8 cellular contexts compared by ENCODE assay signal in genomic region chr3:136075218-136075808, GRCh38.
DNase-seq lines count a peak whose midpoint lies in the region; ATAC-seq, FAIRE-seq and TF ChIP-seq lines count a peak whose summit lies in the region.

No MANE protein-coding gene starts in this region.

- no peak overlapping the region for H3K4me3 ChIP-seq in astrocyte (ENCODE audit: insufficient read depth, low read depth, low read length)
- H3K4me3 ChIP-seq in right cardiac atrium (ENCODE audit: low read length), result no peak overlapping the region
- no peak overlapping the region for H3K4me3 ChIP-seq in sigmoid colon

- no peak for TF ChIP-seq POLR2A in sigmoid colon (IDR thresholded peaks at IDR 0.05)

- H3K4me2 ChIP-seq in astrocyte (ENCODE audit: low read length), result no peak overlapping the region

- H3K27me3 Mint-ChIP-seq in astrocyte (ENCODE audit: low read depth, unreplicated experiment), result no peaks in the 10 kb centered on the region

- H3K27ac ChIP-seq in 22Rv1 (no peak overlapping the region), astrocyte (ENCODE audit: low read depth, low read length) (no peak overlapping the region), right cardiac atrium (ENCODE audit: low read length) (no peak overlapping the region), sigmoid colon (peak overlapping the region in 2 of 4 donors; percentile 26 to 38)

- no peaks in the 10 kb centered on the region for H3K79me2 ChIP-seq in astrocyte (ENCODE audit: insufficient read depth, low read length)

- peak; percentile 84 for FAIRE-seq in GM18507 (lab: Jason Lieb, UNC)
- FAIRE-seq in astrocyte (lab: Jason Lieb, UNC), result peak; percentile 73

- no peak for TF ChIP-seq EP300 in sigmoid colon (IDR thresholded peaks at IDR 0.05)

- intact Hi-C loops in right cardiac atrium (cut with DNase I) (loop anchor here (5.0 to 10.0 kb wide), 5 partner anchors 119 to 937 kb away; partner anchors contain the start of genes STAG1 (in 3 of the 4), MSL2 (in 1 of the 4) and PCCB (in 1 of the 4)), sigmoid colon (cut with DNase I) (loop anchor here (2.0 to 10.0 kb wide), 3 partner anchors 117 to 937 kb away; no protein-coding TSS in a partner anchor)

- no peak for DNase-seq in GM18507 (ENCODE audit: extremely low spot score, insufficient read length, low read depth)
- DNase-seq in NCI-H187 treated with DMSO at 0.1 percent for 48 hours (lab: John Stamatoyannopoulos, UW), result peak; percentile 4
- peak; percentile 15 for DNase-seq in T1000 (lab: John Stamatoyannopoulos, UW)
- peak; percentile 48 for DNase-seq in astrocyte (ENCODE audit: low read depth)
- peak in 2 of 3 donors; percentile 57 to 85 for DNase-seq in right cardiac atrium
- peak; percentile 80 for DNase-seq in sigmoid colon

- H4K20me1 ChIP-seq in astrocyte (ENCODE audit: insufficient read depth, low read length), result no peaks in the 10 kb centered on the region

- H3K4me1 ChIP-seq in astrocyte (ENCODE audit: insufficient read depth, low read length) (peaks cover 16% of the 10 kb centered on the region), right cardiac atrium (ENCODE audit: control insufficient read depth, insufficient read depth, low read length) (peaks cover 5% of the 10 kb centered on the region), sigmoid colon (peaks cover 0 to 26% (median 12%) of the 10 kb centered on the region in 4 donors)

- no peaks in the 10 kb centered on the region for H3K9me3 Mint-ChIP-seq in astrocyte (ENCODE audit: unreplicated experiment)

- H2AFZ ChIP-seq in astrocyte (ENCODE audit: low read depth, low read length), result no peak overlapping the region

- H3K4me3 Mint-ChIP-seq in astrocyte (ENCODE audit: unreplicated experiment), result no peak overlapping the region

- H3K36me3 Mint-ChIP-seq in astrocyte (ENCODE audit: low read depth, unreplicated experiment), result no peaks in the 10 kb centered on the region

- H3K9me3 ChIP-seq in astrocyte (ENCODE audit: insufficient read depth, low read depth, low read length), result no peaks in the 10 kb centered on the region
- H3K9me3 ChIP-seq in right cardiac atrium (ENCODE audit: control insufficient read depth, low read length), result no peaks in the 10 kb centered on the region
- H3K9me3 ChIP-seq in sigmoid colon, result no peaks in the 10 kb centered on the region

- TF ChIP-seq CTCF in 22Rv1 (IDR thresholded peaks at IDR 0.05) (peak; percentile 95), astrocyte (IDR thresholded peaks at IDR 0.05; ENCODE audit: insufficient read depth, low read depth, low read length) (peak; percentile 98), sigmoid colon (IDR thresholded peaks at IDR 0.05) (peak; percentile 75 to 93 (median 84))

- H3K36me3 ChIP-seq in astrocyte (ENCODE audit: insufficient read depth, low read length) (peaks cover 3% of the 10 kb centered on the region), sigmoid colon (peaks cover 0 to 11% (median 0%) of the 10 kb centered on the region in 4 donors)

- no peak overlapping the region for H3K9ac ChIP-seq in astrocyte (ENCODE audit: low read length)

- ATAC-seq in right cardiac atrium (peak; percentile 80 to 83), HG02571 (IDR thresholded peaks at IDR 0.05; ENCODE audit: unreplicated experiment) (no peak)

- no peaks in the 10 kb centered on the region for H3K27me3 ChIP-seq in astrocyte (ENCODE audit: insufficient read depth, low read length)
- H3K27me3 ChIP-seq in right cardiac atrium (ENCODE audit: control insufficient read depth, insufficient read depth), result no peaks in the 10 kb centered on the region
- no peaks in the 10 kb centered on the region for H3K27me3 ChIP-seq in sigmoid colon

- 87% methylated on average over 1 of the region's 1 CpG for WGBS in right cardiac atrium
- 94 to 97% methylated on average over 1 of the region's 1 CpG for WGBS in sigmoid colon, 2 donors

- H3K27ac Mint-ChIP-seq in astrocyte (ENCODE audit: unreplicated experiment), result no peak overlapping the region

- H3K4me1 Mint-ChIP-seq in astrocyte (ENCODE audit: low read depth, unreplicated experiment), result peaks cover 28% of the 10 kb centered on the region
